15 cellular contexts compared by ENCODE assay signal in the genomic region with DNA sequence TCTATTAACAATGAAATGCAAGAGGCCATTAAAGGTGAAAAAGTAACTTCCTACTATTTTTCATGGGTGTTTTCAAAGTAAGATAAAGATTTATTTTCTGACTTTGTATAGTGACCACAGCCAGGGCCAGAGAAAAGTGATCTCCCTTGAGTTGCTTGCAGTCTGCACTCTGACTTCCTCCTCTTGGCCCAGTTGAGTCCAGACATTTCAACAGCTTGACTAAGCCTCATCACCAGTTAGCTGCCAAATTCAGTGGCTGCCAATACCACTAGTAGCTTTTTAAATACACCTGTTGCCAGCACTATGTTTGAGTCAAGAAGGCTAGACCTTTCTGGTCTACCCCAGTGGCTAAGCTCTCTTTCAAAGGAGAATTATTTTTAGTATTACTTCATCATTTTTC. TPM values are rescaled to one million over a fixed set of nuclear protein-coding genes. Genes with fewer than 3 reads are reported as not detected.
DNase-seq lines count a peak whose midpoint lies in the region; ATAC-seq, FAIRE-seq and TF ChIP-seq lines count a peak whose summit lies in the region.
"Had no signal": no experiment of that assay in that cellular context is flagged by ENCODE, and none has a peak within 500 bp of the region (broad histone marks: within the 10 kb centered on the region; RNA-seq: fewer than 3 reads in every experiment).

No MANE protein-coding gene starts in this region.

- peaks cover 2% of the 10 kb centered on the region for H3K36me3 Mint-ChIP-seq in astrocyte (ENCODE audit: low read depth, unreplicated experiment)
- H3K36me3 Mint-ChIP-seq: T-cell had no signal

- H3K9me3 ChIP-seq in Loucy (ENCODE audit: insufficient read depth, low read depth, low read length) (no peaks in the 10 kb centered on the region), astrocyte (ENCODE audit: insufficient read depth, low read depth, low read length) (no peaks in the 10 kb centered on the region), right atrium auricular region (no peaks in the 10 kb centered on the region), WERI-Rb-1 (ENCODE audit: severe bottlenecking) (no peaks in the 10 kb centered on the region)

- TF ChIP-seq CTCF in Loucy (conservative IDR thresholded peaks at IDR 0.05; ENCODE audit: low read length) (no peak), astrocyte (IDR thresholded peaks at IDR 0.05; ENCODE audit: insufficient read depth, low read depth, low read length) (no peak), right atrium auricular region (IDR thresholded peaks at IDR 0.05) (no peak), WERI-Rb-1 (IDR thresholded peaks at IDR 0.05; ENCODE audit: low read depth, low read length) (no peak)

- H3K79me2 ChIP-seq in Loucy (ENCODE audit: insufficient read depth, low read length) (peaks cover 17% of the 10 kb centered on the region), astrocyte (ENCODE audit: insufficient read depth, low read length) (peaks cover 13% of the 10 kb centered on the region)

- H3K4me3 ChIP-seq in Loucy (ENCODE audit: low read length, poor library complexity, severe bottlenecking) (no peak overlapping the region), astrocyte (ENCODE audit: insufficient read depth, low read depth, low read length) (no peak overlapping the region), right atrium auricular region (no peak overlapping the region), WERI-Rb-1 (ENCODE audit: low read depth, low read length) (no peak overlapping the region)

- H3K4me1 Mint-ChIP-seq in astrocyte (ENCODE audit: low read depth, unreplicated experiment) = peaks cover 21% of the 10 kb centered on the region

- H3K4me1 ChIP-seq in Loucy (ENCODE audit: insufficient read depth, low read length, poor library complexity, severe bottlenecking) = peaks cover 45% of the 10 kb centered on the region
- H3K4me1 ChIP-seq in astrocyte (ENCODE audit: insufficient read depth, low read length) = peaks cover 26% of the 10 kb centered on the region
- H3K4me1 ChIP-seq in right atrium auricular region = peaks cover 0 to 49% of the 10 kb centered on the region in 2 donors

- H2AFZ ChIP-seq in Loucy (ENCODE audit: low read length) (peak overlapping the region; percentile 0; the same call in 1 of the 2 replicates), astrocyte (ENCODE audit: low read depth, low read length) (no peak overlapping the region)

- DNase-seq in AG08395 (ENCODE audit: low spot score) = peak; percentile 45
- DNase-seq in astrocyte (ENCODE audit: low read depth) = peak; percentile 99
- peak; percentile 79 for DNase-seq in right atrium auricular region (ENCODE audit: low spot score)
- no peak for DNase-seq in WERI-Rb-1
- DNase-seq: activated gamma-delta T cell treated with Interleukin-2 at 50 U/mL for 16 hours; cerebellar nuclear complex; foreskin melanocyte; kidney; NK-92 treated with Interleukin-12 subunit alpha and Interleukin-12 subunit beta, amount 100 ng/mL, for 24 hours; T-cell had no signal

- H3K36me3 ChIP-seq in Loucy (ENCODE audit: insufficient read depth, low read length) (no peaks in the 10 kb centered on the region), astrocyte (ENCODE audit: insufficient read depth, low read length) (no peaks in the 10 kb centered on the region), right atrium auricular region (no peaks in the 10 kb centered on the region), WERI-Rb-1 (no peaks in the 10 kb centered on the region)

- no peaks in the 10 kb centered on the region for H3F3A ChIP-seq in Loucy (ENCODE audit: low read depth)

- H4K20me1 ChIP-seq in Loucy (ENCODE audit: insufficient read depth, low read length, poor library complexity, severe bottlenecking) (peaks cover 2% of the 10 kb centered on the region), astrocyte (ENCODE audit: insufficient read depth, low read length) (peaks cover 6% of the 10 kb centered on the region)

- H3K27me3 Mint-ChIP-seq in astrocyte (ENCODE audit: low read depth, unreplicated experiment) = no peaks in the 10 kb centered on the region
- H3K27me3 Mint-ChIP-seq: T-cell had no signal

- no peak for ATAC-seq in HG02981 (IDR thresholded peaks at IDR 0.05; ENCODE audit: unreplicated experiment)
- no peak for ATAC-seq in GM21825 (IDR thresholded peaks at IDR 0.05; ENCODE audit: unreplicated experiment)
- no peak for ATAC-seq in GM18858 (IDR thresholded peaks at IDR 0.05; ENCODE audit: unreplicated experiment)
- ATAC-seq: T-cell had no signal

- H3K27me3 ChIP-seq in Loucy (ENCODE audit: insufficient read depth, low read length, poor library complexity, severe bottlenecking) (no peaks in the 10 kb centered on the region), astrocyte (ENCODE audit: insufficient read depth, low read length) (no peaks in the 10 kb centered on the region), right atrium auricular region (no peaks in the 10 kb centered on the region), WERI-Rb-1 (ENCODE audit: insufficient read depth, low read depth, severe bottlenecking) (no peaks in the 10 kb centered on the region)

- H3K27ac Mint-ChIP-seq in astrocyte (ENCODE audit: unreplicated experiment) = peak overlapping the region; percentile 22
- H3K27ac Mint-ChIP-seq: T-cell had no signal

- no peaks in the 10 kb centered on the region for H3K9me3 Mint-ChIP-seq in astrocyte (ENCODE audit: unreplicated experiment)
- H3K9me3 Mint-ChIP-seq: T-cell had no signal

- H3K9ac ChIP-seq in Loucy (ENCODE audit: low read depth, low read length, poor library complexity, severe bottlenecking) (no peak overlapping the region), astrocyte (ENCODE audit: low read length) (no peak overlapping the region)

- no peaks in the 10 kb centered on the region for H3K9me2 ChIP-seq in Loucy (replicated peaks; ENCODE audit: low read depth, low read length)

- peak; percentile 70 for FAIRE-seq in astrocyte (lab: Jason Lieb, UNC)
- FAIRE-seq: kidney had no signal

- H3K27ac ChIP-seq in astrocyte (ENCODE audit: low read depth, low read length) (no peak overlapping the region), right atrium auricular region (peak overlapping the region in 1 of 2 donors; percentile 68), WERI-Rb-1 (no peak overlapping the region)
- H3K27ac ChIP-seq: HL-60 had no signal

- H3K4me2 ChIP-seq in Loucy (ENCODE audit: low read depth, low read length, poor library complexity, severe bottlenecking) = peak overlapping the region; percentile 39
- peak overlapping the region; percentile 24 for H3K4me2 ChIP-seq in astrocyte (ENCODE audit: low read length)

- H3K4me3 Mint-ChIP-seq in astrocyte (ENCODE audit: unreplicated experiment) = no peak overlapping the region
- H3K4me3 Mint-ChIP-seq: T-cell had no signal

RNA-seq across cellular contexts. Expression of a gene that starts 3.7 kb away (rescaled TPM):
- total RNA-seq in astrocyte (119 and 125 TPM in 2 replicates), right atrium auricular region (100 to 1,000 TPM; 168 to 228 TPM)
